ENCODE assay signal across 11 cellular contexts in the genomic region with DNA sequence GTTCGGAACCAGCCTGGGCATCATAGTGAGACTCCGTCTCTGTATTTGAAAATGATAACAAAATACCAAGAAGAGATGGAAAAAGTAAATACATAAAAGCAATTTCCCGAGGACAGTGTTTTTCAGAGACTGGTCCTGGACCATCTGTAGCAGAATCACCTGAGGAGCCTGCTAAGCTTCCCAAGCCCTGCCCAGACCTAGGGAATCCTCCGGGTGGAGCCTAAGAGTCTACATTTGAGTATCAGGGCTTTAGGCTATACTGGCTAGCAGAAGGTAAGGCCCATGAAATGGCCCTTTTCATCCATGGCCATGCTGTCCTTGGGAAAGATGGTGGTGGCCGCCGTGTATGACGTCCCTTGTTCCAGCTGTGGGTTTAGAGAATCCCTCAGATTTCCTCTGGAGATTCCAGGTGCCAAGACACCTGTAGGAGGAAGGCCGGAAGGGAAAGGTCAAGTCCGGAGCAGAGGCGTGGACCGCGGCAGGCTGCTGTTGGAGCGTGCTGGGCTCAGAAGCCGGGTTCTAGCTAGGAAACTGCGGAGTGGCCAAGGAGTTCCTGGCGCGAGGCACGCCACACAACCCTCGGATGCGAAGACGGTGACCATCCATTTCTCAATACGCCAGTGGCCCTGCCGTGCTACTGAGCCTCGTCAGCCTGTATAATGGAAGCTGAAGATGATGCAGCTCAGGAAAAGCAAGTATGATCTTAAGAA. TPM values are rescaled to one million over a fixed set of nuclear protein-coding genes. Genes with fewer than 3 reads are reported as not detected.
DNase-seq lines count a peak whose midpoint lies in the region; ATAC-seq lines count a peak whose summit lies in the region.
"Had no signal": no experiment of that assay in that cellular context is flagged by ENCODE, and none has a peak within 500 bp of the region (broad histone marks: within the 10 kb centered on the region; RNA-seq: fewer than 3 reads in every experiment).

No MANE protein-coding gene starts in this region.

- H3K4me3 Mint-ChIP-seq in T-helper 2 cell treated with Interferon-gamma antibody and Interleukin-4, amounts not matched to agents 5 μg/mL and 100 μg/mL, for 36 hours: peak overlapping the region; percentile 32
- peak overlapping the region; percentile 40 for H3K4me3 Mint-ChIP-seq in central memory CD8-positive, alpha-beta T cell
- peak overlapping the region; percentile 60 for H3K4me3 Mint-ChIP-seq in natural killer cell treated with Interleukin-12 subunit alpha and Interleukin-12 subunit beta and Interleukin-15 and Interleukin-18, amount 100 ng/mL, for 72 hours

- no peak for DNase-seq in T-helper 2 cell treated with Interferon-gamma antibody and Interleukin-4, amounts not matched to agents 5 μg/mL and 100 μg/mL, for 36 hours (ENCODE audit: low spot score)
- no peak for DNase-seq in T-helper 2 cell
- DNase-seq in H7: peak; percentile 70
- DNase-seq in central memory CD8-positive, alpha-beta T cell (ENCODE audit: low spot score in 2 of 2): no peak
- DNase-seq in natural killer cell treated with Interleukin-12 subunit alpha and Interleukin-12 subunit beta and Interleukin-15 and Interleukin-18, amount 100 ng/mL, for 72 hours (ENCODE audit: low spot score): no peak
- no peak for DNase-seq in NCI-H446 (lab: John Stamatoyannopoulos, UW)
- no peak for DNase-seq in NOMO-1 (lab: John Stamatoyannopoulos, UW; ENCODE audit: unreplicated experiment in 2 of 2)
- DNase-seq: hippocampal formation; NCI-H2171 treated with DMSO at 0.1 percent for 48 hours; stimulated activated CD4-positive, alpha-beta T cell treated with anti-CD3 and anti-CD28 coated beads, Interleukin-15, amount 100 ng/mL, for 24 hours had no signal

- no peaks in the 10 kb centered on the region for H3K36me3 ChIP-seq in H7 (replicated peaks; ENCODE audit: control insufficient read depth, insufficient read depth, low read length)

- no peak for ATAC-seq in central memory CD8-positive, alpha-beta T cell (replicated peaks; ENCODE audit: extremely low read depth, poor library complexity, severe bottlenecking)
- ATAC-seq in natural killer cell treated with Interleukin-12 subunit alpha and Interleukin-12 subunit beta and Interleukin-15 and Interleukin-18, amount 100 ng/mL, for 72 hours: no peak
- no peak for ATAC-seq in GM18907 (IDR thresholded peaks at IDR 0.05; ENCODE audit: unreplicated experiment)

- H3K36me3 Mint-ChIP-seq in T-helper 2 cell treated with Interferon-gamma antibody and Interleukin-4, amounts not matched to agents 5 μg/mL and 100 μg/mL, for 36 hours (ENCODE audit: low read depth): peaks cover 12% of the 10 kb centered on the region
- H3K36me3 Mint-ChIP-seq in central memory CD8-positive, alpha-beta T cell (ENCODE audit: insufficient read depth): peaks cover 12% of the 10 kb centered on the region
- peaks cover 7% of the 10 kb centered on the region for H3K36me3 Mint-ChIP-seq in natural killer cell treated with Interleukin-12 subunit alpha and Interleukin-12 subunit beta and Interleukin-15 and Interleukin-18, amount 100 ng/mL, for 72 hours

- H3K27me3 ChIP-seq in H7 (ENCODE audit: control insufficient read depth, insufficient read depth, low read length): no peaks in the 10 kb centered on the region

- H3K4me1 Mint-ChIP-seq in T-helper 2 cell treated with Interferon-gamma antibody and Interleukin-4, amounts not matched to agents 5 μg/mL and 100 μg/mL, for 36 hours (ENCODE audit: low read depth): peaks cover 18% of the 10 kb centered on the region
- H3K4me1 Mint-ChIP-seq in central memory CD8-positive, alpha-beta T cell: peaks cover 14% of the 10 kb centered on the region
- H3K4me1 Mint-ChIP-seq in natural killer cell treated with Interleukin-12 subunit alpha and Interleukin-12 subunit beta and Interleukin-15 and Interleukin-18, amount 100 ng/mL, for 72 hours (ENCODE audit: low read depth in 2 of 2): peaks cover 23 to 35% of the 10 kb centered on the region in 2 donors

- peak overlapping the region; percentile 68 for H3K27ac Mint-ChIP-seq in T-helper 2 cell treated with Interferon-gamma antibody and Interleukin-4, amounts not matched to agents 5 μg/mL and 100 μg/mL, for 36 hours
- no peak overlapping the region for H3K27ac Mint-ChIP-seq in central memory CD8-positive, alpha-beta T cell (ENCODE audit: low read depth)
- peak overlapping the region; percentile 41 to 50 for H3K27ac Mint-ChIP-seq in natural killer cell treated with Interleukin-12 subunit alpha and Interleukin-12 subunit beta and Interleukin-15 and Interleukin-18, amount 100 ng/mL, for 72 hours

- no peaks in the 10 kb centered on the region for H3K9me3 Mint-ChIP-seq in T-helper 2 cell treated with Interferon-gamma antibody and Interleukin-4, amounts not matched to agents 5 μg/mL and 100 μg/mL, for 36 hours
- H3K9me3 Mint-ChIP-seq in central memory CD8-positive, alpha-beta T cell: peaks cover 4% of the 10 kb centered on the region
- H3K9me3 Mint-ChIP-seq in natural killer cell treated with Interleukin-12 subunit alpha and Interleukin-12 subunit beta and Interleukin-15 and Interleukin-18, amount 100 ng/mL, for 72 hours: no peaks in the 10 kb centered on the region

- H3K4me3 ChIP-seq in H7 (ENCODE audit: insufficient read depth, low read depth, low read length): no peak overlapping the region

- no peaks in the 10 kb centered on the region for H3K27me3 Mint-ChIP-seq in T-helper 2 cell treated with Interferon-gamma antibody and Interleukin-4, amounts not matched to agents 5 μg/mL and 100 μg/mL, for 36 hours (ENCODE audit: low read depth)
- no peaks in the 10 kb centered on the region for H3K27me3 Mint-ChIP-seq in central memory CD8-positive, alpha-beta T cell
- peaks cover 0 to 3% of the 10 kb centered on the region in 2 donors for H3K27me3 Mint-ChIP-seq in natural killer cell treated with Interleukin-12 subunit alpha and Interleukin-12 subunit beta and Interleukin-15 and Interleukin-18, amount 100 ng/mL, for 72 hours

RNA-seq across cellular contexts. Expression of a gene that starts 50.9 kb away (rescaled TPM):
- 5.4 and 9.8 TPM in 2 replicates for total RNA-seq in H7 (2014; rRNA removed; shearing (Covaris generic))
- 1 to 10 TPM; 4.7 to 8.5 TPM for total RNA-seq in natural killer cell treated with Interleukin-12 subunit alpha and Interleukin-12 subunit beta and Interleukin-15 and Interleukin-18, amount 100 ng/mL, for 72 hours
